In genomic region chr3:3177861-3178497, GRCh38 we compare ENCODE assay signal across 8 cellular contexts. TPM values are rescaled to one million over a fixed set of nuclear protein-coding genes. Genes with fewer than 3 reads are reported as not detected.
DNase-seq lines count a peak whose midpoint lies in the region; ATAC-seq, FAIRE-seq and TF ChIP-seq lines count a peak whose summit lies in the region.

No MANE protein-coding gene starts in this region.

- H3K27ac ChIP-seq in left ventricle myocardium inferior (replicated peaks) (no peak overlapping the region), HepG2 (ENCODE audit: extremely low read length, insufficient read depth, low read length) (no peak overlapping the region)

- H3K36me3 Mint-ChIP-seq in activated naive CD4-positive, alpha-beta T cell treated with anti-CD3 and anti-CD28 coated beads, Interleukin-2, amount 50 U/mL, for 72 hours: peaks cover 12 to 30% of the 10 kb centered on the region in 2 donors

- H3K4me2 ChIP-seq in HepG2 (ENCODE audit: low read depth, low read length): peak overlapping the region; percentile 90

- in situ Hi-C loops in HepG2 (cut with HindIII; ENCODE audit: extremely low pct_ligation_motif_present, low pct_unique_long_range_greater_than_20kb): no loop called here

- no peak for TF ChIP-seq EP300 in HepG2 (IDR thresholded peaks at IDR 0.05; ENCODE audit: low read depth in 2 of 2, low read length in 2 of 2)
- no peak for TF ChIP-seq EP300 in HepG2 (CRISPR knock-in tag; IDR thresholded peaks at IDR 0.05; ENCODE audit: borderline replicate concordance)

- H3K4me3 ChIP-seq in left ventricle myocardium inferior (peak overlapping the region; percentile 99), HepG2 (replicated peaks in 1 of 3; ENCODE audit: insufficient read depth in 1 of 3, low read depth in 2 of 3, low read length in 3 of 3) (peak overlapping the region; percentile 90 to 99 (median 97); a peak in 5 of 6 replicates)

- POLR2A ChIA-PET in HepG2 (lab: Yijun Ruan, JAX): no interaction called here

- TF ChIP-seq CTCF in left ventricle myocardium inferior (IDR thresholded peaks at IDR 0.05; ENCODE audit: borderline replicate concordance) (no peak), HepG2 (CRISPR knock-in tag; IDR thresholded peaks at IDR 0.05) (no peak)

- H2AFZ ChIP-seq in HepG2 (ENCODE audit: low read length): no peak overlapping the region

- CTCF ChIA-PET in HepG2 (lab: Yijun Ruan, JAX; ENCODE audit: low intra/inter-chr PET ratio, low total read pairs): no interaction called here

- H3K4me1 ChIP-seq in left ventricle myocardium inferior: peaks cover 61% of the 10 kb centered on the region
- H3K4me1 ChIP-seq in HepG2 (ENCODE audit: insufficient read depth, low read length): peaks cover 25% of the 10 kb centered on the region

- intact Hi-C loops in left ventricle myocardium inferior (cut with micrococcal nuclease) (no loop called here), left cardiac atrium (cut with DNase I) (loop anchor here in 1 of 2 donors (10.0 kb wide), 1 partner anchor 53 kb away; the partner anchor contains the start of gene TRNT1), HepG2 (cut with micrococcal nuclease; ENCODE audit: unreplicated experiment) (loop anchor here (10.0 kb wide), 1 partner anchor 1567 kb away; no protein-coding TSS in a partner anchor)

- peaks cover 33% of the 10 kb centered on the region for H3K79me2 ChIP-seq in HepG2 (ENCODE audit: insufficient read depth, low read length)

- ATAC-seq in left cardiac atrium (no peak), HepG2 (no peak), GM21423 (IDR thresholded peaks at IDR 0.05; ENCODE audit: unreplicated experiment) (no peak), HG03045 (IDR thresholded peaks at IDR 0.05; ENCODE audit: unreplicated experiment) (no peak), GM19463 (IDR thresholded peaks at IDR 0.05; ENCODE audit: unreplicated experiment) (no peak)
- no peak for ATAC-seq in activated naive CD4-positive, alpha-beta T cell treated with anti-CD3 and anti-CD28 coated beads, Interleukin-2, amount 50 U/mL, for 72 hours

- TF ChIP-seq POLR2A in HepG2 (IDR thresholded peaks at IDR 0.05; ENCODE audit: insufficient read depth in 1 of 2, low read depth in 2 of 2, low read length in 2 of 2): no peak

- peaks cover 21% of the 10 kb centered on the region; the same call in 1 of the 2 replicates for H4K20me1 ChIP-seq in HepG2 (ENCODE audit: insufficient read depth, low read length)

- H3K9me3 Mint-ChIP-seq in activated naive CD4-positive, alpha-beta T cell treated with anti-CD3 and anti-CD28 coated beads, Interleukin-2, amount 50 U/mL, for 72 hours: no peaks in the 10 kb centered on the region

- H3K36me3 ChIP-seq in left ventricle myocardium inferior: peaks cover 23% of the 10 kb centered on the region
- H3K36me3 ChIP-seq in HepG2 (replicated peaks in 1 of 2; ENCODE audit: control insufficient read depth in 1 of 2, insufficient read depth in 2 of 2, low read length in 2 of 2): peaks cover 1 to 19% of the 10 kb centered on the region in 2 experiments; a peak in 4 of 5 replicates

- WGBS in HepG2 (ENCODE audit: low lambda C conversion rate): 46% methylated on average over 10 of the region's 10 CpGs

- BruUV-seq in HepG2 (replicated peaks; lab: Mats Ljungman, UMichigan): no TSS peak

- no peak for FAIRE-seq in HepG2 (lab: Jason Lieb, UNC)

- H3K9ac ChIP-seq in HepG2 (ENCODE audit: insufficient read depth, low read depth, low read length): peak overlapping the region; percentile 86

- H3K27ac Mint-ChIP-seq in activated naive CD4-positive, alpha-beta T cell treated with anti-CD3 and anti-CD28 coated beads, Interleukin-2, amount 50 U/mL, for 72 hours: peak overlapping the region; percentile 87 to 92

- no peaks in the 10 kb centered on the region for H3K9me3 ChIP-seq in left ventricle myocardium inferior (replicated peaks)
- H3K9me3 ChIP-seq in HepG2 (ENCODE audit: low read length): no peaks in the 10 kb centered on the region

- no peak for TF ChIP-seq RAD21 in HepG2 (CRISPR knock-in tag; IDR thresholded peaks at IDR 0.05)

- DNase-seq in left ventricle myocardium inferior (no peak), left cardiac atrium (no peak), HepG2 (ENCODE audit: low spot score) (peak; percentile 14), AG20443 (ENCODE audit: low spot score) (no peak)
- no peak for DNase-seq in activated naive CD4-positive, alpha-beta T cell treated with anti-CD3 and anti-CD28 coated beads, Interleukin-2, amount 50 U/mL, for 72 hours (ENCODE audit: low spot score in 2 of 2)

- no peaks in the 10 kb centered on the region for H3K27me3 ChIP-seq in left ventricle myocardium inferior (ENCODE audit: low read depth)
- no peaks in the 10 kb centered on the region; a peak in 1 of 5 replicates for H3K27me3 ChIP-seq in HepG2 (ENCODE audit: control insufficient read depth in 1 of 2, insufficient read depth in 2 of 2, low read length in 2 of 2)

TF ChIP-seq in HepG2, 621 proteins besides CTCF, POLR2A, EP300 and RAD21:
- no peak for TF ChIP-seq ZNF225 (CRISPR knock-in tag; IDR thresholded peaks at IDR 0.05)
- TF ChIP-seq FOSL2 (CRISPR knock-in tag; IDR thresholded peaks at IDR 0.05): peak; percentile 83
- TF ChIP-seq SAP130 (CRISPR knock-in tag; IDR thresholded peaks at IDR 0.05; ENCODE audit: low read depth): 0 out of 2 replicates have a peak, but pooled peaks have one; percentile 7
TF ChIP-seq in HepG2: peak in this region for 2.

RNA-seq across cellular contexts. Expression of gene CRBN, which starts 1.5 kb away (rescaled TPM):
- total RNA-seq in left ventricle myocardium inferior: 53.8 TPM
- total RNA-seq in left cardiac atrium: 10 to 100 TPM; 32.1 to 42.4 TPM
- total RNA-seq in activated naive CD4-positive, alpha-beta T cell treated with anti-CD3 and anti-CD28 coated beads, Interleukin-2, amount 50 U/mL, for 72 hours: 10 to 100 TPM; 43.3 to 51.2 TPM
- 36.1 and 46.8 TPM in 2 replicates for total RNA-seq in HepG2 (2016; rRNA removed; fragmentation: Illumina TruSeq; extraction: Trizol)
- total RNA-seq in HepG2 (2016; cell fraction: cytosol; rRNA removed; fragmentation: Illumina TruSeq; extraction: Trizol; ENCODE audit: low read depth): 31.7 and 32.0 TPM in 2 replicates
- 38.2 and 46.1 TPM in 2 replicates for total RNA-seq in HepG2 (2016; cell fraction: insoluble cytoplasmic fraction; rRNA removed; fragmentation: Illumina TruSeq; extraction: Trizol)
- 21.6 and 24.0 TPM in 2 replicates for total RNA-seq in HepG2 (2016; cell fraction: membrane; rRNA removed; fragmentation: Illumina TruSeq; extraction: Trizol)
- total RNA-seq in HepG2 (2016; cell fraction: nucleus; rRNA removed; fragmentation: Illumina TruSeq; extraction: Trizol): 43.3 and 48.0 TPM in 2 replicates
- 28.1 and 30.8 TPM in 2 replicates for polyA plus RNA-seq in HepG2 (2011; rRNA removed)
- polyA plus RNA-seq in HepG2 (2011; cell fraction: cytosol; rRNA removed): 18.6 and 27.6 TPM in 2 replicates
- polyA plus RNA-seq in HepG2 (2011; cell fraction: nucleus; rRNA removed): 29.6 and 33.5 TPM in 2 replicates
- polyA plus RNA-seq in HepG2 (2012): 25.7 and 27.6 TPM in 2 replicates
- 6.4 and 6.5 TPM in 2 replicates for polyA plus RNA-seq in HepG2 (2016; cell fraction: cytosol; fragmentation: Illumina TruSeq; extraction: Trizol; ENCODE audit: low read depth)
- polyA plus RNA-seq in HepG2 (2016; cell fraction: insoluble cytoplasmic fraction; fragmentation: Illumina TruSeq; extraction: Trizol; ENCODE audit: low read depth): 38.3 and 40.1 TPM in 2 replicates
- polyA plus RNA-seq in HepG2 (2016; cell fraction: membrane; fragmentation: Illumina TruSeq; extraction: Trizol; ENCODE audit: low read depth): 10.4 TPM in 2 replicates
- 40.2 and 43.4 TPM in 2 replicates for polyA plus RNA-seq in HepG2 (2016; cell fraction: nucleus; fragmentation: Illumina TruSeq; extraction: Trizol; ENCODE audit: insufficient read depth, low read depth)
- 22.2 and 52.5 TPM in 2 replicates for polyA minus RNA-seq in HepG2 (2011; rRNA and poly(A)+ RNA removed; ENCODE audit: low replicate concordance)
- polyA minus RNA-seq in HepG2 (2011; cell fraction: cytosol; rRNA and poly(A)+ RNA removed): 20.3 and 22.6 TPM in 2 replicates
- 136 and 144 TPM in 2 replicates for polyA minus RNA-seq in HepG2 (2011; cell fraction: nucleus; rRNA and poly(A)+ RNA removed)

RNA-seq across cellular contexts. Expression of gene TRNT1, which starts 51.2 kb away (rescaled TPM):
- total RNA-seq in left ventricle myocardium inferior: 14.6 TPM
- total RNA-seq in left cardiac atrium: 10 to 100 TPM; 15.6 to 16.1 TPM
- 10 to 100 TPM; 44.0 to 51.6 TPM for total RNA-seq in activated naive CD4-positive, alpha-beta T cell treated with anti-CD3 and anti-CD28 coated beads, Interleukin-2, amount 50 U/mL, for 72 hours
- total RNA-seq in HepG2 (2016; rRNA removed; fragmentation: Illumina TruSeq; extraction: Trizol): 27.7 and 31.1 TPM in 2 replicates
- total RNA-seq in HepG2 (2016; cell fraction: cytosol; rRNA removed; fragmentation: Illumina TruSeq; extraction: Trizol; ENCODE audit: low read depth): 29.0 and 32.0 TPM in 2 replicates
- 28.7 and 29.8 TPM in 2 replicates for total RNA-seq in HepG2 (2016; cell fraction: insoluble cytoplasmic fraction; rRNA removed; fragmentation: Illumina TruSeq; extraction: Trizol)
- 13.4 and 16.4 TPM in 2 replicates for total RNA-seq in HepG2 (2016; cell fraction: membrane; rRNA removed; fragmentation: Illumina TruSeq; extraction: Trizol)
- 49.9 and 50.1 TPM in 2 replicates for total RNA-seq in HepG2 (2016; cell fraction: nucleus; rRNA removed; fragmentation: Illumina TruSeq; extraction: Trizol)
- 7.5 and 9.4 TPM in 2 replicates for polyA plus RNA-seq in HepG2 (2011; rRNA removed)
- 2.2 and 3.0 TPM in 2 replicates for polyA plus RNA-seq in HepG2 (2011; cell fraction: cytosol; rRNA removed)
- polyA plus RNA-seq in HepG2 (2011; cell fraction: nucleus; rRNA removed): 14.8 and 17.3 TPM in 2 replicates
- 15.2 and 18.1 TPM in 2 replicates for polyA plus RNA-seq in HepG2 (2012)
- 5.3 and 7.1 TPM in 2 replicates for polyA plus RNA-seq in HepG2 (2016; cell fraction: cytosol; fragmentation: Illumina TruSeq; extraction: Trizol; ENCODE audit: low read depth)
- 30.3 and 34.3 TPM in 2 replicates for polyA plus RNA-seq in HepG2 (2016; cell fraction: insoluble cytoplasmic fraction; fragmentation: Illumina TruSeq; extraction: Trizol; ENCODE audit: low read depth)
- polyA plus RNA-seq in HepG2 (2016; cell fraction: membrane; fragmentation: Illumina TruSeq; extraction: Trizol; ENCODE audit: low read depth): 10.1 and 10.6 TPM in 2 replicates
- 45.5 and 47.6 TPM in 2 replicates for polyA plus RNA-seq in HepG2 (2016; cell fraction: nucleus; fragmentation: Illumina TruSeq; extraction: Trizol; ENCODE audit: insufficient read depth, low read depth)
- 12.0 and 20.5 TPM in 2 replicates for polyA minus RNA-seq in HepG2 (2011; rRNA and poly(A)+ RNA removed; ENCODE audit: low replicate concordance)
- 5.1 and 5.2 TPM in 2 replicates for polyA minus RNA-seq in HepG2 (2011; cell fraction: cytosol; rRNA and poly(A)+ RNA removed)
- polyA minus RNA-seq in HepG2 (2011; cell fraction: nucleus; rRNA and poly(A)+ RNA removed): 58.9 and 61.8 TPM in 2 replicates
